27 cellular contexts compared by ENCODE assay signal in the genomic region with DNA sequence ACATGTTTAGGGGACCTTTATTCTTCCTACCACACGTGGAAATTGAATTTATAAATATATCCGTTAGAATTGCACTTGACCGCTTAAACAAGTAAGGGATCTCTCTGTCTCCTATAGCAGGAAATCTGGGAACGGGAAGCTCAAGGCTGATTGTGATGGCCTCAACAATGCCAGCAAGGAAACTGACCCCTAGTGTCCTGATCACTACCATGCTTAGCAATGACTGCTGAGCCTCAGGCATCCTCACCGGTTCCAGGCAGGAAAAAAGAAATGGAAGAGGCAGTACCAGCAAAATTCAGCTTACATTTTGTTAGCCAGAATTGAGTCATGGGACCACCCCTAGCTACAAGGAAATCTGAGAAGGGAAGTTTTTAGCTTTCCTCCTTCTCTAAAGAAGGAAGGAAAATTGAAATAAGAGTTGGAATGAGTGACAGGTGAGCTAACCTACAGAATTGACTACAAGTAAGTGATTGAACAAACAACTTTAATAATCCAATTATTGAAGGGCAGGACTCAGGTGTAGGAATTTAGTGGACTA. TPM values are rescaled to one million over a fixed set of nuclear protein-coding genes. Genes with fewer than 3 reads are reported as not detected.
DNase-seq lines count a peak whose midpoint lies in the region; ATAC-seq, FAIRE-seq and TF ChIP-seq lines count a peak whose summit lies in the region.
"Had no signal": no experiment of that assay in that cellular context is flagged by ENCODE, and none has a peak within 500 bp of the region (broad histone marks: within the 10 kb centered on the region; RNA-seq: fewer than 3 reads in every experiment).

No MANE protein-coding gene starts in this region.

- FAIRE-seq in HepG2 (lab: Jason Lieb, UNC): peak; percentile 55
- FAIRE-seq: A204.1, D721Med, G401.6, urothelium cell line had no signal

- in situ Hi-C loops in HepG2 (cut with HindIII; ENCODE audit: extremely low pct_ligation_motif_present, low pct_unique_long_range_greater_than_20kb): no loop called here
- in situ Hi-C loops in KBM-7 (cut with MboI; ENCODE audit: low pct_unique_long_range_greater_than_20kb, low sequenced_read_pairs): no loop called here
- in situ Hi-C loops in mammary epithelial cell (cut with MboI; ENCODE audit: low sequenced_read_pairs in 2 of 2): no loop called here

- no peaks in the 10 kb centered on the region for H3K27me3 ChIP-seq in HepG2 (ENCODE audit: control insufficient read depth in 1 of 2, insufficient read depth in 2 of 2, low read length in 2 of 2)
- no peaks in the 10 kb centered on the region for H3K27me3 ChIP-seq in mammary epithelial cell (ENCODE audit: insufficient read depth, low read length)
- H3K27me3 ChIP-seq: BLaER1, dorsolateral prefrontal cortex, SJCRH30 had no signal

- no peaks in the 10 kb centered on the region for H3K27me3 Mint-ChIP-seq in WTC11 (ENCODE audit: low read depth)
- H3K27me3 Mint-ChIP-seq in stimulated activated memory B cell treated with anti-CD40 and anti-IgM and Interleukin-4, amounts not matched to agents 10 μg/mL and 1 μg/mL and 100 μg/mL, for 72 hours: no peaks in the 10 kb centered on the region

- H3K4me3 ChIP-seq in HepG2 (replicated peaks in 1 of 3; ENCODE audit: insufficient read depth in 1 of 3, low read depth in 2 of 3, low read length in 3 of 3) (peak overlapping the region in 1 of 3 experiments; percentile 22; a peak in 1 of 6 replicates), mammary epithelial cell (replicated peaks in 1 of 3; ENCODE audit: insufficient read depth in 1 of 3, low read depth in 2 of 3, low read length in 3 of 3) (no peak overlapping the region)
- H3K4me3 ChIP-seq: BLaER1, dorsolateral prefrontal cortex, GM23248, SJCRH30, smooth muscle cell had no signal

- H3K4me3 Mint-ChIP-seq in WTC11: no peak overlapping the region
- H3K4me3 Mint-ChIP-seq in stimulated activated memory B cell treated with anti-CD40 and anti-IgM and Interleukin-4, amounts not matched to agents 10 μg/mL and 1 μg/mL and 100 μg/mL, for 72 hours: no peak overlapping the region
- H3K4me3 Mint-ChIP-seq: neural crest cell; T-helper 1 cell treated with Interleukin-12 subunit alpha and Interleukin-12 subunit beta and Interleukin-4 antibody, amounts not matched to agents 30 μg/mL and 1 μg/mL, for 36 hours had no signal

- H3K4me2 ChIP-seq in HepG2 (ENCODE audit: low read depth, low read length): peak overlapping the region; percentile 68
- no peak overlapping the region for H3K4me2 ChIP-seq in mammary epithelial cell (ENCODE audit: insufficient read depth, low read depth, low read length)
- H3K4me2 ChIP-seq: BLaER1, smooth muscle cell had no signal

- no peak overlapping the region for H3K27ac Mint-ChIP-seq in WTC11
- H3K27ac Mint-ChIP-seq in stimulated activated memory B cell treated with anti-CD40 and anti-IgM and Interleukin-4, amounts not matched to agents 10 μg/mL and 1 μg/mL and 100 μg/mL, for 72 hours: peak overlapping the region; percentile 5
- H3K27ac Mint-ChIP-seq: T-helper 1 cell treated with Interleukin-12 subunit alpha and Interleukin-12 subunit beta and Interleukin-4 antibody, amounts not matched to agents 30 μg/mL and 1 μg/mL, for 36 hours had no signal

- no peak for TF ChIP-seq CTCF in WTC11 (IDR thresholded peaks at IDR 0.05)
- peak; percentile 56 for TF ChIP-seq CTCF in HepG2 (CRISPR knock-in tag; IDR thresholded peaks at IDR 0.05)
- TF ChIP-seq CTCF in mammary epithelial cell (conservative IDR thresholded peaks at IDR 0.05 in 1 of 2, IDR thresholded peaks at IDR 0.05 in 1 of 2; ENCODE audit: extremely low read depth in 1 of 2, insufficient read depth in 1 of 2, low read depth in 1 of 2, low read length in 2 of 2): no peak

- POLR2A ChIA-PET in WTC11 (lab: Charles Lee) (no interaction called here), HepG2 (lab: Yijun Ruan, JAX) (interaction anchor here (0.7 to 2.3 kb wide), 8 partner anchors 10 to 186 kb away, joined by 3 to 21 read pairs (median 4); a partner anchor contains a TSS)

- CTCF ChIA-PET in WTC11 (lab: Charles Lee): interaction anchor here (0.5 to 1.8 kb wide), 11 partner anchors 17 to 369 kb away, joined by 3 to 6 read pairs (median 5); a partner anchor contains a TSS
- CTCF ChIA-PET in HepG2 (lab: Yijun Ruan, JAX; ENCODE audit: low intra/inter-chr PET ratio, low total read pairs): no interaction called here
- CTCF ChIA-PET in mammary epithelial cell (lab: Charles Lee; ENCODE audit: low non-redundant PET): no interaction called here

- TF ChIP-seq POLR2A in HepG2 (IDR thresholded peaks at IDR 0.05; ENCODE audit: insufficient read depth in 1 of 2, low read depth in 2 of 2, low read length in 2 of 2): no peak

- 42% methylated on average over 5 of the region's 5 CpGs for WGBS in HepG2 (ENCODE audit: low lambda C conversion rate)
- WGBS in mammary epithelial cell (ENCODE audit: low coverage, missing lambda C conversion rate): 75% methylated on average over 5 of the region's 5 CpGs

- TF ChIP-seq EP300 in HepG2 (IDR thresholded peaks at IDR 0.05; ENCODE audit: low read depth in 2 of 2, low read length in 2 of 2): no peak
- no peak for TF ChIP-seq EP300 in HepG2 (CRISPR knock-in tag; IDR thresholded peaks at IDR 0.05; ENCODE audit: borderline replicate concordance)

- H3K4me1 Mint-ChIP-seq in WTC11: peaks cover 11% of the 10 kb centered on the region
- peaks cover 25% of the 10 kb centered on the region for H3K4me1 Mint-ChIP-seq in stimulated activated memory B cell treated with anti-CD40 and anti-IgM and Interleukin-4, amounts not matched to agents 10 μg/mL and 1 μg/mL and 100 μg/mL, for 72 hours

- ATAC-seq in WTC11: peak; percentile 84
- ATAC-seq in HepG2: peak; percentile 67
- no peak for ATAC-seq in stimulated activated memory B cell treated with anti-CD40 and anti-IgM and Interleukin-4, amounts not matched to agents 10 μg/mL and 1 μg/mL and 100 μg/mL, for 72 hours

- H4K20me1 ChIP-seq in HepG2 (ENCODE audit: insufficient read depth, low read length) (no peaks in the 10 kb centered on the region), mammary epithelial cell (ENCODE audit: insufficient read depth, low read length) (no peaks in the 10 kb centered on the region)
- H4K20me1 ChIP-seq: BLaER1 had no signal

- H3K36me3 ChIP-seq in HepG2 (replicated peaks in 1 of 2; ENCODE audit: control insufficient read depth in 1 of 2, insufficient read depth in 2 of 2, low read length in 2 of 2) (no peaks in the 10 kb centered on the region), mammary epithelial cell (ENCODE audit: insufficient read depth, low read length) (no peaks in the 10 kb centered on the region)
- H3K36me3 ChIP-seq: BLaER1, SJCRH30 had no signal

- DNase-seq in NCI-H146 (lab: John Stamatoyannopoulos, UW) (peak; percentile 19), NCI-H146 treated with DMSO at 0.1 percent for 48 hours (lab: John Stamatoyannopoulos, UW; ENCODE audit: unreplicated experiment) (no peak), WTC11 (ENCODE audit: low spot score) (no peak), HepG2 (ENCODE audit: low spot score) (peak; percentile 20), KBM-7 (no peak), mammary epithelial cell (no peak)
- DNase-seq in activated CD4-positive, CD25-positive, alpha-beta regulatory T cell treated with anti-CD3 and anti-CD28 coated beads, Interleukin-2, amount 50 U/mL, for 72 hours: no peak
- DNase-seq: activated CD4-positive, alpha-beta T cell treated with anti-CD3 and anti-CD28 coated beads, Interleukin-2, amount 50 U/mL, for 4 hours; activated gamma-delta T cell treated with Interleukin-2 at 50 U/mL for 16 hours; activated T-cell treated with anti-CD3 and anti-CD28 coated beads for 4 hours; amygdala; caudate nucleus; dorsolateral prefrontal cortex; foreskin melanocyte; GM23248; hippocampal formation; NCI-H1694 treated with DMSO at 0.1 percent for 48 hours had no signal

- no peak for TF ChIP-seq RAD21 in HepG2 (CRISPR knock-in tag; IDR thresholded peaks at IDR 0.05)

- H3K79me2 ChIP-seq in HepG2 (ENCODE audit: insufficient read depth, low read length) (no peaks in the 10 kb centered on the region), mammary epithelial cell (ENCODE audit: insufficient read depth, low read length) (no peaks in the 10 kb centered on the region)

- peaks cover 6% of the 10 kb centered on the region for H3K36me3 Mint-ChIP-seq in WTC11
- H3K36me3 Mint-ChIP-seq in stimulated activated memory B cell treated with anti-CD40 and anti-IgM and Interleukin-4, amounts not matched to agents 10 μg/mL and 1 μg/mL and 100 μg/mL, for 72 hours: no peaks in the 10 kb centered on the region

- H3K27ac ChIP-seq in HepG2 (ENCODE audit: extremely low read length, insufficient read depth, low read length) (peak overlapping the region; percentile 84), mammary epithelial cell (ENCODE audit: insufficient read depth, low read depth, low read length) (no peak overlapping the region)
- H3K27ac ChIP-seq: BLaER1, dorsolateral prefrontal cortex, GM23248 had no signal

- intact Hi-C loops in HepG2 (cut with micrococcal nuclease; ENCODE audit: unreplicated experiment): loop anchor here (5.0 to 10.0 kb wide), 2 partner anchors 48 to 185 kb away; a partner anchor contains a TSS
- intact Hi-C loops in mammary epithelial cell (cut with micrococcal nuclease): no loop called here

- H3K9ac ChIP-seq in HepG2 (ENCODE audit: insufficient read depth, low read depth, low read length) (no peak overlapping the region), mammary epithelial cell (ENCODE audit: insufficient read depth, low read length) (no peak overlapping the region)
- H3K9ac ChIP-seq: BLaER1, GM23248 had no signal

- BruUV-seq in HepG2 (replicated peaks; lab: Mats Ljungman, UMichigan) (no TSS peak), mammary epithelial cell (replicated peaks; lab: Mats Ljungman, UMichigan) (no TSS peak)

- H3K4me1 ChIP-seq in HepG2 (ENCODE audit: insufficient read depth, low read length): peaks cover 35% of the 10 kb centered on the region
- no peaks in the 10 kb centered on the region for H3K4me1 ChIP-seq in mammary epithelial cell (ENCODE audit: insufficient read depth, low read length)

- dilution Hi-C loops in mammary epithelial cell (cut with HindIII; ENCODE audit: low sequenced_read_pairs): no loop called here

- no peaks in the 10 kb centered on the region for H3K9me3 ChIP-seq in HepG2 (ENCODE audit: low read length)
- H3K9me3 ChIP-seq in mammary epithelial cell (replicated peaks; ENCODE audit: insufficient read depth, low read length): no peaks in the 10 kb centered on the region
- H3K9me3 ChIP-seq: BLaER1, SJCRH30 had no signal

- H2AFZ ChIP-seq in HepG2 (ENCODE audit: low read length) (no peak overlapping the region), mammary epithelial cell (ENCODE audit: low read depth, low read length) (no peak overlapping the region)
- H2AFZ ChIP-seq: GM23248 had no signal

- peaks cover 21% of the 10 kb centered on the region for H3K9me3 Mint-ChIP-seq in WTC11
- no peaks in the 10 kb centered on the region for H3K9me3 Mint-ChIP-seq in stimulated activated memory B cell treated with anti-CD40 and anti-IgM and Interleukin-4, amounts not matched to agents 10 μg/mL and 1 μg/mL and 100 μg/mL, for 72 hours
- H3K9me3 Mint-ChIP-seq: neural crest cell; T-helper 1 cell treated with Interleukin-12 subunit alpha and Interleukin-12 subunit beta and Interleukin-4 antibody, amounts not matched to agents 30 μg/mL and 1 μg/mL, for 36 hours had no signal

RNA-seq across cellular contexts. Expression of a gene that starts 43.9 kb away (rescaled TPM):
- 8.9 to 12.1 TPM (median 10.1 TPM) in 3 replicates for total RNA-seq in WTC11 (2021)
- total RNA-seq in HepG2 (2016; rRNA removed; fragmentation: Illumina TruSeq; extraction: Trizol): 7.5 and 11.3 TPM in 2 replicates
- 7.7 and 9.1 TPM in 2 replicates for total RNA-seq in HepG2 (2016; cell fraction: cytosol; rRNA removed; fragmentation: Illumina TruSeq; extraction: Trizol; ENCODE audit: low read depth)
- 8.3 and 9.6 TPM in 2 replicates for total RNA-seq in HepG2 (2016; cell fraction: insoluble cytoplasmic fraction; rRNA removed; fragmentation: Illumina TruSeq; extraction: Trizol)
- total RNA-seq in HepG2 (2016; cell fraction: membrane; rRNA removed; fragmentation: Illumina TruSeq; extraction: Trizol): 8.9 and 9.0 TPM in 2 replicates
- 6.7 and 6.8 TPM in 2 replicates for total RNA-seq in HepG2 (2016; cell fraction: nucleus; rRNA removed; fragmentation: Illumina TruSeq; extraction: Trizol)
- polyA plus RNA-seq in HepG2 (2011; rRNA removed): 26.3 and 26.5 TPM in 2 replicates
- 13.9 and 26.8 TPM in 2 replicates for polyA plus RNA-seq in HepG2 (2011; cell fraction: cytosol; rRNA removed)
- polyA plus RNA-seq in HepG2 (2011; cell fraction: nucleus; rRNA removed): 10.6 and 16.4 TPM in 2 replicates
- polyA plus RNA-seq in HepG2 (2012): 20.1 and 34.9 TPM in 2 replicates
- polyA plus RNA-seq in HepG2 (2016; cell fraction: cytosol; fragmentation: Illumina TruSeq; extraction: Trizol; ENCODE audit: low read depth): 3.8 and 4.5 TPM in 2 replicates
- 9.2 and 10.1 TPM in 2 replicates for polyA plus RNA-seq in HepG2 (2016; cell fraction: insoluble cytoplasmic fraction; fragmentation: Illumina TruSeq; extraction: Trizol; ENCODE audit: low read depth)
- polyA plus RNA-seq in HepG2 (2016; cell fraction: membrane; fragmentation: Illumina TruSeq; extraction: Trizol; ENCODE audit: low read depth): 7.3 and 8.2 TPM in 2 replicates
- 8.4 and 8.8 TPM in 2 replicates for polyA plus RNA-seq in HepG2 (2016; cell fraction: nucleus; fragmentation: Illumina TruSeq; extraction: Trizol; ENCODE audit: insufficient read depth, low read depth)
- polyA minus RNA-seq in HepG2 (2011; rRNA and poly(A)+ RNA removed; ENCODE audit: low replicate concordance): 3.4 and 6.6 TPM in 2 replicates
- 9.8 and 12.4 TPM in 2 replicates for polyA minus RNA-seq in HepG2 (2011; cell fraction: cytosol; rRNA and poly(A)+ RNA removed)
- polyA minus RNA-seq in HepG2 (2011; cell fraction: nucleus; rRNA and poly(A)+ RNA removed): 15.1 and 20.8 TPM in 2 replicates
- 1 to 10 TPM; 5.0 to 5.7 TPM for total RNA-seq in mammary epithelial cell
- polyA plus RNA-seq in mammary epithelial cell: 6.2 TPM
- polyA minus RNA-seq in mammary epithelial cell: 8.4 TPM

Comparison
In these comparisons a context has a peak if more than half of its experiments do, and no peak if none do; other contexts are left out.
1. DNase-seq: peak in NCI-H146 (single experiment) and HepG2 (single experiment); none in NCI-H146 treated with DMSO at 0.1 percent for 48 hours (single experiment), WTC11 (single experiment), KBM-7 (single experiment), activated CD4-positive, CD25-positive, alpha-beta regulatory T cell treated with anti-CD3 and anti-CD28 coated beads, Interleukin-2, amount 50 U/mL, for 72 hours (single experiment) and mammary epithelial cell (single experiment).